ENCODE assay signal across 8 cellular contexts in genomic region chr2:218710334-218710686, GRCh38. TPM values are rescaled to one million over a fixed set of nuclear protein-coding genes. Genes with fewer than 3 reads are reported as not detected.
A peak's percentile ranks its signal among the peaks of the same experiment; 100 is the strongest.
DNase-seq lines count a peak whose midpoint lies in the region; TF ChIP-seq lines count a peak whose summit lies in the region.

No MANE protein-coding gene starts in this region.

- peaks cover 10% of the 10 kb centered on the region for H3K36me3 Mint-ChIP-seq in endodermal cell (ENCODE audit: low read depth)
- H3K36me3 Mint-ChIP-seq in neural progenitor cell = peaks cover 5% of the 10 kb centered on the region

- H3K27ac ChIP-seq in BLaER1 = no peak overlapping the region
- no peak overlapping the region for H3K27ac ChIP-seq in OCI-LY7 (ENCODE audit: low read depth, low read length, poor library complexity, severe bottlenecking)
- no peak overlapping the region for H3K27ac ChIP-seq in endodermal cell (ENCODE audit: low read depth, low read length)
- H3K27ac ChIP-seq in neural progenitor cell = no peak overlapping the region

- H3K9me3 ChIP-seq in BLaER1 (no peaks in the 10 kb centered on the region), OCI-LY7 (ENCODE audit: low read length) (no peaks in the 10 kb centered on the region), endodermal cell (ENCODE audit: control insufficient read depth, low read length) (no peaks in the 10 kb centered on the region), neural progenitor cell (ENCODE audit: low read depth) (no peaks in the 10 kb centered on the region)

- H3K36me3 ChIP-seq in BLaER1 = peaks cover 2% of the 10 kb centered on the region
- H3K36me3 ChIP-seq in OCI-LY7 (ENCODE audit: insufficient read depth, low read length) = peaks cover 23% of the 10 kb centered on the region
- H3K36me3 ChIP-seq in endodermal cell (ENCODE audit: control insufficient read depth, insufficient read depth, low read length) = peaks cover 11% of the 10 kb centered on the region
- no peaks in the 10 kb centered on the region for H3K36me3 ChIP-seq in neural progenitor cell

- H3K4me1 ChIP-seq in BLaER1 = peaks cover 21% of the 10 kb centered on the region
- H3K4me1 ChIP-seq in OCI-LY7 (ENCODE audit: insufficient read depth, low read length, poor library complexity, severe bottlenecking) = peaks cover 25% of the 10 kb centered on the region
- H3K4me1 ChIP-seq in endodermal cell (ENCODE audit: control insufficient read depth, insufficient read depth, low read length) = no peaks in the 10 kb centered on the region
- no peaks in the 10 kb centered on the region for H3K4me1 ChIP-seq in neural progenitor cell

- H3K27me3 ChIP-seq in BLaER1 (no peaks in the 10 kb centered on the region), endodermal cell (ENCODE audit: control insufficient read depth, insufficient read depth, low read length, poor library complexity, severe bottlenecking) (no peaks in the 10 kb centered on the region), neural progenitor cell (no peaks in the 10 kb centered on the region)

- H3K4me2 ChIP-seq in BLaER1 (peak overlapping the region; percentile 82), OCI-LY7 (ENCODE audit: low read length) (no peak overlapping the region), neural progenitor cell (peak overlapping the region; percentile 48)

- WGBS in endodermal cell (ENCODE audit: insufficient coverage in 1 of 2, insufficient read length in 1 of 2), 2 experiments = 61 to 63% methylated on average over 14 of the region's 14 CpGs

- H3K27ac Mint-ChIP-seq in endodermal cell (peak overlapping the region; percentile 44), neural progenitor cell (no peak overlapping the region)

- H3F3A ChIP-seq in neural progenitor cell (ENCODE audit: low read depth) = no peaks in the 10 kb centered on the region

- H3K4me3 Mint-ChIP-seq in endodermal cell = peak overlapping the region; percentile 96
- H3K4me3 Mint-ChIP-seq in neural progenitor cell = peak overlapping the region; percentile 98

- H2AFZ ChIP-seq in OCI-LY7 (ENCODE audit: low read length) (peak overlapping the region; percentile 36; the same call in 1 of the 2 replicates), neural progenitor cell (replicated peaks) (peak overlapping the region; percentile 71)

- no peaks in the 10 kb centered on the region for H3K9me2 ChIP-seq in OCI-LY7 (ENCODE audit: insufficient read depth, low read length)

- peaks cover 43% of the 10 kb centered on the region for H3K79me2 ChIP-seq in OCI-LY7 (ENCODE audit: insufficient read depth, low read depth, low read length)
- peaks cover 46% of the 10 kb centered on the region for H3K79me2 ChIP-seq in neural progenitor cell (ENCODE audit: low read depth)

- no TSS peak for BruUV-seq in OCI-LY7 (replicated peaks; lab: Mats Ljungman, UMichigan)

- H3K9ac ChIP-seq in BLaER1 (no peak overlapping the region), endodermal cell (ENCODE audit: extremely low read depth, low read length, poor library complexity, severe bottlenecking) (no peak overlapping the region), neural progenitor cell (no peak overlapping the region)

- H3K9me3 Mint-ChIP-seq in endodermal cell = no peaks in the 10 kb centered on the region
- no peaks in the 10 kb centered on the region for H3K9me3 Mint-ChIP-seq in neural progenitor cell

- H3K4me3 ChIP-seq in BLaER1 (peak overlapping the region; percentile 99; the same call in 1 of the 2 replicates), OCI-LY7 (ENCODE audit: low read depth, low read length, poor library complexity, severe bottlenecking) (no peak overlapping the region), endodermal cell (ENCODE audit: low read length) (peak overlapping the region; percentile 94), neural progenitor cell (peak overlapping the region; percentile 85)

- H4K20me1 ChIP-seq in BLaER1 (peaks cover 18% of the 10 kb centered on the region; the same call in 1 of the 2 replicates), OCI-LY7 (ENCODE audit: insufficient read depth, low read length) (0 out of 2 replicates have a peak, but pooled peaks cover 5% of the 10 kb centered on the region), neural progenitor cell (ENCODE audit: low read depth) (peaks cover 16% of the 10 kb centered on the region)

- H3K27me3 Mint-ChIP-seq in endodermal cell (ENCODE audit: insufficient read depth) (no peaks in the 10 kb centered on the region), neural progenitor cell (ENCODE audit: insufficient read depth, low read depth) (no peaks in the 10 kb centered on the region)

- peaks cover 5% of the 10 kb centered on the region for H3K4me1 Mint-ChIP-seq in endodermal cell
- peaks cover 11% of the 10 kb centered on the region for H3K4me1 Mint-ChIP-seq in neural progenitor cell

- POLR2A ChIA-PET in OCI-LY7 (lab: Charles Lee) = interaction anchor here (0.8 to 1.0 kb wide), 2 partner anchors 12 kb away, joined by 3 read pairs; no protein-coding TSS in a partner anchor

- intact Hi-C loops in OCI-LY7 (cut with micrococcal nuclease; ENCODE audit: unreplicated experiment) = loop anchor here (5.0 kb wide), 1 partner anchor 53 kb away; the partner anchor contains the start of genes BCS1L and ZNF142

- TF ChIP-seq CTCF in OCI-LY7 (conservative IDR thresholded peaks at IDR 0.05; ENCODE audit: low read length) (no peak), endodermal cell (conservative IDR thresholded peaks at IDR 0.05) (no peak), neural progenitor cell (IDR thresholded peaks at IDR 0.05) (no peak)

- DNase-seq in OCI-LY7 (ENCODE audit: low spot score) = no peak
- DNase-seq in endodermal cell = no peak
- no peak for DNase-seq in neural progenitor cell (ENCODE audit: low spot score)
- no peak for DNase-seq in HuH-7 (ENCODE audit: low spot score)
- no peak for DNase-seq in DMS153 treated with DMSO at 0.1 percent for 48 hours (lab: John Stamatoyannopoulos, UW; ENCODE audit: unreplicated experiment)
- DNase-seq in activated CD4-positive, alpha-beta T cell treated with anti-CD3 and anti-CD28 coated beads for 1 hour = no peak
- DNase-seq in stimulated activated CD4-positive, alpha-beta T cell treated with anti-CD3 and anti-CD28 coated beads, Interleukin-15, amount 100 ng/mL, for 24 hours = no peak

- CTCF ChIA-PET in OCI-LY7 (lab: Charles Lee; ENCODE audit: unreplicated experiment) = interaction anchor here (0.5 kb wide), 1 partner anchor 310 kb away, joined by 3 read pairs; the partner anchor contains the start of gene CTDSP1

RNA-seq across cellular contexts. Expression of gene TTLL4, which starts 0.3 kb away (rescaled TPM):
- total RNA-seq in OCI-LY7 (2014; rRNA removed; shearing (Covaris generic)) = 27.7 and 38.2 TPM in 2 replicates
- total RNA-seq in OCI-LY7 (2022) (67.1 and 68.0 TPM in 2 replicates), endodermal cell (10 to 100 TPM; 96.5 to 99.0 TPM), neural progenitor cell (ENCODE audit: low replicate concordance) (39.8 and 41.0 TPM in 2 replicates)
- polyA plus RNA-seq in endodermal cell (2013, experiment 1 of 2) = 67.7 TPM
- 57.3 TPM for polyA plus RNA-seq in endodermal cell (2013, experiment 2 of 2)

RNA-seq across cellular contexts. Expression of gene STK36, which starts 38.4 kb away (rescaled TPM):
- 9.7 and 13.4 TPM in 2 replicates for total RNA-seq in OCI-LY7 (2014; rRNA removed; shearing (Covaris generic))
- total RNA-seq in OCI-LY7 (2022) (21.1 and 25.4 TPM in 2 replicates), endodermal cell (10 to 100 TPM; 73.5 to 87.4 TPM), neural progenitor cell (ENCODE audit: low replicate concordance) (51.6 and 61.4 TPM in 2 replicates)
- polyA plus RNA-seq in endodermal cell (2013, experiment 1 of 2) = 68.4 TPM
- polyA plus RNA-seq in endodermal cell (2013, experiment 2 of 2) = 54.2 TPM

RNA-seq across cellular contexts. Expression of gene RNF25, which starts 38.5 kb away (rescaled TPM):
- total RNA-seq in OCI-LY7 (2014; rRNA removed; shearing (Covaris generic)) = 25.5 and 25.8 TPM in 2 replicates
- 24.0 and 25.7 TPM in 2 replicates for total RNA-seq in OCI-LY7 (2022)
- 10 to 100 TPM; 24.5 to 32.1 TPM for total RNA-seq in endodermal cell
- polyA plus RNA-seq in endodermal cell (2013, experiment 1 of 2) = 28.3 TPM
- 28.8 TPM for polyA plus RNA-seq in endodermal cell (2013, experiment 2 of 2)
- total RNA-seq in neural progenitor cell (ENCODE audit: low replicate concordance) = 9.6 and 18.5 TPM in 2 replicates

RNA-seq across cellular contexts. Expression of gene BCS1L, which starts 50.8 kb away (rescaled TPM):
- total RNA-seq in OCI-LY7 (2014; rRNA removed; shearing (Covaris generic)) = 48.0 and 57.3 TPM in 2 replicates
- 54.9 and 60.8 TPM in 2 replicates for total RNA-seq in OCI-LY7 (2022)
- 10 to 100 TPM; 24.0 to 31.5 TPM for total RNA-seq in endodermal cell
- polyA plus RNA-seq in endodermal cell (2013, experiment 1 of 2) = 35.0 TPM
- polyA plus RNA-seq in endodermal cell (2013, experiment 2 of 2) = 40.8 TPM
- 23.4 and 38.3 TPM in 2 replicates for total RNA-seq in neural progenitor cell (ENCODE audit: low replicate concordance)

RNA-seq across cellular contexts. Expression of gene ZNF142, which starts 50.9 kb away (rescaled TPM):
- 29.9 and 37.6 TPM in 2 replicates for total RNA-seq in OCI-LY7 (2014; rRNA removed; shearing (Covaris generic))
- total RNA-seq in OCI-LY7 (2022) (61.3 and 62.5 TPM in 2 replicates), endodermal cell (10 to 100 TPM; 27.8 to 31.5 TPM), neural progenitor cell (ENCODE audit: low replicate concordance) (3.3 and 13.5 TPM in 2 replicates)
- polyA plus RNA-seq in endodermal cell (2013, experiment 1 of 2) = 18.9 TPM
- 18.3 TPM for polyA plus RNA-seq in endodermal cell (2013, experiment 2 of 2)
